Comparison of ENCODE assay signal across 8 cellular contexts in genomic region chr2:131801745-131802350, GRCh38.
A peak's percentile ranks its signal among the peaks of the same experiment; 100 is the strongest.
DNase-seq lines count a peak whose midpoint lies in the region; ATAC-seq and TF ChIP-seq lines count a peak whose summit lies in the region.
"Not testable (repeated sequence)": the region's sequence is repeated elsewhere in the genome, so short reads cannot be mapped to it uniquely, and the experiment has no call there.

No MANE protein-coding gene starts in this region.

- DNase-seq in DMS114 treated with DMSO at 0.1 percent for 48 hours (lab: John Stamatoyannopoulos, UW; ENCODE audit: unreplicated experiment) (peak; percentile 1), HT-29 (ENCODE audit: low spot score) (peak; percentile 70), SHP77 (lab: John Stamatoyannopoulos, UW) (peak; percentile 6 to 53), activated gamma-delta T cell (lab: John Stamatoyannopoulos, UW) (peak; percentile 60), fibroblast of the aortic adventitia (ENCODE audit: low read depth) (peak; percentile 27), nephron progenitor cell (peak; percentile 87)
- peak; percentile 85 to 89 for DNase-seq in stimulated activated effector memory CD8-positive, alpha-beta T cell treated with anti-CD3 and anti-CD28 coated beads, Interleukin-12 subunit alpha, Interleukin-12 subunit beta, amount 100 ng/mL, for 72 hours (ENCODE audit: low spot score in 2 of 2)

- not testable (repeated sequence) for H3K9me3 Mint-ChIP-seq in nephron progenitor cell; stimulated activated effector memory CD8-positive, alpha-beta T cell treated with anti-CD3 and anti-CD28 coated beads, Interleukin-12 subunit alpha, Interleukin-12 subunit beta, amount 100 ng/mL, for 72 hours

- peak; percentile 17 for TF ChIP-seq CTCF in fibroblast of the aortic adventitia (IDR thresholded peaks at IDR 0.05; ENCODE audit: insufficient read depth, low read length)
- TF ChIP-seq CTCF in nephron progenitor cell (IDR thresholded peaks at IDR 0.05) = peak; percentile 67

- H3K27me3 Mint-ChIP-seq in nephron progenitor cell (ENCODE audit: low read depth, poor library complexity) = peaks cover 25% of the 10 kb centered on the region

- H3K27ac Mint-ChIP-seq in nephron progenitor cell; stimulated activated effector memory CD8-positive, alpha-beta T cell treated with anti-CD3 and anti-CD28 coated beads, Interleukin-12 subunit alpha, Interleukin-12 subunit beta, amount 100 ng/mL, for 72 hours: not testable (repeated sequence)

- peak; percentile 95 for ATAC-seq in GM21526 (IDR thresholded peaks at IDR 0.05; ENCODE audit: low FRiP score, unreplicated experiment)
- peak; percentile 95 for ATAC-seq in stimulated activated effector memory CD8-positive, alpha-beta T cell treated with anti-CD3 and anti-CD28 coated beads, Interleukin-12 subunit alpha, Interleukin-12 subunit beta, amount 100 ng/mL, for 72 hours

- peak overlapping the region; percentile 84 for H3K4me3 Mint-ChIP-seq in nephron progenitor cell
- H3K4me3 Mint-ChIP-seq in stimulated activated effector memory CD8-positive, alpha-beta T cell treated with anti-CD3 and anti-CD28 coated beads, Interleukin-12 subunit alpha, Interleukin-12 subunit beta, amount 100 ng/mL, for 72 hours = peak overlapping the region; percentile 64

- H3K4me3 ChIP-seq in fibroblast of the aortic adventitia (ENCODE audit: low read depth, low read length) = peak overlapping the region; percentile 38

- H3K4me1 Mint-ChIP-seq in nephron progenitor cell; stimulated activated effector memory CD8-positive, alpha-beta T cell treated with anti-CD3 and anti-CD28 coated beads, Interleukin-12 subunit alpha, Interleukin-12 subunit beta, amount 100 ng/mL, for 72 hours: not testable (repeated sequence)

- H3K36me3 Mint-ChIP-seq in nephron progenitor cell (ENCODE audit: low read depth); stimulated activated effector memory CD8-positive, alpha-beta T cell treated with anti-CD3 and anti-CD28 coated beads, Interleukin-12 subunit alpha, Interleukin-12 subunit beta, amount 100 ng/mL, for 72 hours: not testable (repeated sequence)

Comparison
In these comparisons a context has a peak if more than half of its experiments do, and no peak if none do; other contexts are left out.
1. Peak in every context shown above with its lines: DNase-seq, ATAC-seq and H3K4me3 ChIP-seq.
2. DNase-seq: peak in every context shown above with its lines; median percentile 87 in nephron progenitor cell; 87 in stimulated activated effector memory CD8-positive, alpha-beta T cell treated with anti-CD3 and anti-CD28 coated beads, Interleukin-12 subunit alpha, Interleukin-12 subunit beta, amount 100 ng/mL, for 72 hours; 70 in HT-29; 60 in activated gamma-delta T cell; 30 in SHP77; 27 in fibroblast of the aortic adventitia; 1 in DMS114 treated with DMSO at 0.1 percent for 48 hours.